1 cellular context compared by ENCODE assay signal in the genomic region with DNA sequence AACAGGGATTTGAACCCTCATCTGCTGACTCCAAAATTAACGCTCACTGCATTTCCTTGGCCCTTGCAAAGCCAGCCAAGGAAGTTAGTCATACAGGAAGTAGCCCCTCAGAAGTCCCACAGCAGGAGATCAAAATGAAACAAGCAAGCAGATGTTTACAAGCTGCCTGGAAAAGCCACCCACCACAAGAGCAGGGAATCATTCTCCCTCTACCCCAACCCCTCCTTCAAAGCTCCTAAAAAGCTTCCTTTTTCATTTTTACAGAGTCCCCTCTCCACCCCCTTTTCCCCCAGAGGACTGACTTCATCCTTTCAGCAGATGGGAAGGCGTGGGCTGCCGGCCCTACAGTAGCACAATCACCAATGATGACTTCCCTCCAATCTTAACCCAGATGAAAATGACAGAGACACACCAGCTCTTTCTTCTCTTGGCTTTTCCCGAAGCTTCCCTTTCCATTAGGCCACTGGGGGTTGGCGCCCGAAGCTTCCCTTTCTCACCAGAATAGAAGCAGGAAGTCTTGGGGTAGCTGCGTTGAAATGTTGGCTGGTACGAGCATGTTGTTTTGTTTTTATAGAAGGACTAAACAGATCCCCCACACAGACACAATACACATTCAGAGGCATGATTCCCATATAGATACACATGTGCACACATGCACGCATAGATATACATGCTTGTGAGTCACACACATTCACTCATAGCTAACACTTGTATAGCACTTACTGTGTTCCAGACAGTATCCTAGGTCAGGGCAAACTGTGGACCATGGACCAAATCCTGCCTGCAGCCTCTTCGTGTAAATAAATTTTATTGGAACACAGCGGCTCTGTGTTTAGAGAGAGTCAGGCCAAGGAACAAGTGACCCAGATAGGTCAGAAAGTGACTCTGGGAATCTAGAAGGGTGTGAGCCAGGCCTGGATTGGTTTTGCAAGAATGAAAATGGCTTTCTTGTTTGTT.
TF ChIP-seq lines count a peak whose summit lies in the region.

No MANE protein-coding gene starts in this region.

TF ChIP-seq in SK-N-SH treated with all-trans-retinoic acid at 6 μM for 48 hours, 23 proteins besides CTCF, POLR2A, EP300 and RAD21 (continued from another document):
- TF ChIP-seq PATZ1 (CRISPR knock-in tag; IDR thresholded peaks at IDR 0.05; ENCODE audit: borderline replicate concordance), result no peak
- no peak for TF ChIP-seq CSDC2 (CRISPR knock-in tag; IDR thresholded peaks at IDR 0.05)
- TF ChIP-seq ARNTL (CRISPR knock-in tag; IDR thresholded peaks at IDR 0.05; ENCODE audit: borderline replicate concordance, low read depth), result no peak
